In genomic region chr1:104906141-104906540, GRCh38 we compare ENCODE assay signal across 14 cellular contexts.
A peak's percentile ranks its signal among the peaks of the same experiment; 100 is the strongest.
DNase-seq lines count a peak whose midpoint lies in the region; ATAC-seq and TF ChIP-seq lines count a peak whose summit lies in the region.
"Had no signal": no experiment of that assay in that cellular context is flagged by ENCODE, and none has a peak within 500 bp of the region (broad histone marks: within the 10 kb centered on the region; RNA-seq: fewer than 3 reads in every experiment).

No MANE protein-coding gene starts in this region.

- TF ChIP-seq CTCF in endothelial cell (IDR thresholded peaks at IDR 0.05; ENCODE audit: unreplicated experiment): no peak
- TF ChIP-seq CTCF in body of pancreas (IDR thresholded peaks at IDR 0.05): no peak

- H3K27ac Mint-ChIP-seq in endothelial cell (ENCODE audit: unreplicated experiment): peak overlapping the region; percentile 25
- H3K27ac Mint-ChIP-seq: CD4-positive, alpha-beta memory T cell had no signal

- no peak for TF ChIP-seq POLR2A in body of pancreas (IDR thresholded peaks at IDR 0.05)

- H3K36me3 ChIP-seq in body of pancreas (replicated peaks in 1 of 2; ENCODE audit: insufficient read depth in 1 of 2, low read depth in 2 of 2): no peaks in the 10 kb centered on the region
- H3K36me3 ChIP-seq: HAP-1 had no signal

- H3K4me1 Mint-ChIP-seq in endothelial cell (ENCODE audit: unreplicated experiment): no peaks in the 10 kb centered on the region
- H3K4me1 Mint-ChIP-seq: CD4-positive, alpha-beta memory T cell had no signal

- 31% methylated on average over 2 of the region's 2 CpGs for WGBS in body of pancreas, 2 donors

- H3K27me3 Mint-ChIP-seq in endothelial cell (ENCODE audit: unreplicated experiment): no peaks in the 10 kb centered on the region
- H3K27me3 Mint-ChIP-seq: CD4-positive, alpha-beta memory T cell had no signal

- ATAC-seq in HG03175 (IDR thresholded peaks at IDR 0.05; ENCODE audit: unreplicated experiment): peak; percentile 51
- ATAC-seq in left cardiac atrium: no peak
- no peak for ATAC-seq in body of pancreas

- H3K4me1 ChIP-seq in body of pancreas: no peaks in the 10 kb centered on the region
- H3K4me1 ChIP-seq: HAP-1 had no signal

- no peaks in the 10 kb centered on the region for H3K9me3 Mint-ChIP-seq in endothelial cell (ENCODE audit: unreplicated experiment)

- intact Hi-C loops in left cardiac atrium (cut with DNase I) (no loop called here), body of pancreas (cut with DNase I) (no loop called here)

- DNase-seq in NAMALWA (ENCODE audit: low spot score): peak; percentile 18
- DNase-seq in endothelial cell (ENCODE audit: low spot score): no peak
- DNase-seq in left cardiac atrium: no peak
- DNase-seq in body of pancreas: no peak
- no peak for DNase-seq in EL
- DNase-seq: C1 segment of cervical spinal cord; Calu3; CD4-positive, alpha-beta memory T cell; COR-L47; DMS79; GF-D8; GOT3 had no signal

- H3K9me3 ChIP-seq in body of pancreas: no peaks in the 10 kb centered on the region
- H3K9me3 ChIP-seq: HAP-1 had no signal

- no peaks in the 10 kb centered on the region for H3K36me3 Mint-ChIP-seq in endothelial cell (ENCODE audit: low read depth, unreplicated experiment)
- H3K36me3 Mint-ChIP-seq: CD4-positive, alpha-beta memory T cell had no signal

- H3K4me3 Mint-ChIP-seq in endothelial cell (ENCODE audit: unreplicated experiment): no peak overlapping the region
- H3K4me3 Mint-ChIP-seq: CD4-positive, alpha-beta memory T cell had no signal

- no peaks in the 10 kb centered on the region for H3K27me3 ChIP-seq in body of pancreas

- no peak overlapping the region for H3K27ac ChIP-seq in body of pancreas

- H3K4me3 ChIP-seq in body of pancreas: no peak overlapping the region
- H3K4me3 ChIP-seq: HAP-1 had no signal
